15 cellular contexts compared by ENCODE assay signal in genomic region chr18:2746274-2746673, GRCh38.
"Had no signal": no experiment of that assay in that cellular context is flagged by ENCODE, and none has a peak within 500 bp of the region (broad histone marks: within the 10 kb centered on the region; RNA-seq: fewer than 3 reads in every experiment).

No MANE protein-coding gene starts in this region.

- H3K27me3 ChIP-seq: spleen, thyroid gland had no signal

- DNase-seq: activated CD4-positive, alpha-beta T cell treated with anti-CD3 and anti-CD28 coated beads for 48 hours; activated naive CD4-positive, alpha-beta T cell treated with Interleukin-2 at 50 U/mL for 16 hours; cerebellar nuclear complex; cortex of kidney; head of caudate nucleus; kidney; midbrain; occipital lobe; retina; spleen; stimulated activated CD4-positive, alpha-beta T cell treated with anti-CD3 and anti-CD28 coated beads, Interleukin-4, amount 100 ng/mL, for 4 hours; thyroid gland had no signal

- H3K27me3 Mint-ChIP-seq: stimulated activated memory B cell treated with anti-CD40 and anti-IgM and Interleukin-4, amounts not matched to agents 10 μg/mL and 1 μg/mL and 100 μg/mL, for 72 hours had no signal

- ATAC-seq: left lobe of liver; stimulated activated memory B cell treated with anti-CD40 and anti-IgM and Interleukin-4, amounts not matched to agents 10 μg/mL and 1 μg/mL and 100 μg/mL, for 72 hours had no signal

- H3K9me3 ChIP-seq: spleen, thyroid gland had no signal

- H3K27ac ChIP-seq: spleen, thyroid gland had no signal

- H3K27ac Mint-ChIP-seq: activated T-helper 2 cell treated with anti-CD3 and anti-CD28 coated beads, Interferon-gamma antibody, Interleukin-2, Interleukin-4, amounts not matched to agents 10 μg/mL and 5 μg/mL and 100 μg/mL, durations not matched to agents 14 hours and 24 hours and 36 hours; stimulated activated memory B cell treated with anti-CD40 and anti-IgM and Interleukin-4, amounts not matched to agents 10 μg/mL and 1 μg/mL and 100 μg/mL, for 72 hours had no signal

- H3K9me3 Mint-ChIP-seq: activated T-helper 2 cell treated with anti-CD3 and anti-CD28 coated beads, Interferon-gamma antibody, Interleukin-2, Interleukin-4, amounts not matched to agents 10 μg/mL and 5 μg/mL and 100 μg/mL, durations not matched to agents 14 hours and 24 hours and 36 hours; stimulated activated memory B cell treated with anti-CD40 and anti-IgM and Interleukin-4, amounts not matched to agents 10 μg/mL and 1 μg/mL and 100 μg/mL, for 72 hours had no signal

- H3K4me3 Mint-ChIP-seq: stimulated activated memory B cell treated with anti-CD40 and anti-IgM and Interleukin-4, amounts not matched to agents 10 μg/mL and 1 μg/mL and 100 μg/mL, for 72 hours had no signal
